ENCODE assay signal across 2 cellular contexts in genomic region chr12:27456618-27457017, GRCh38.
TF ChIP-seq lines count a peak whose summit lies in the region.

No MANE protein-coding gene starts in this region.

TF ChIP-seq in liver, 16 proteins besides CTCF, POLR2A, EP300 and RAD21 (continued from another document):
- peak; percentile 32 to 48 for TF ChIP-seq HNF4A (conservative IDR thresholded peaks at IDR 0.05)
- no peak for TF ChIP-seq FOXA2 (IDR thresholded peaks at IDR 0.05)

TF ChIP-seq in SK-N-SH, 30 proteins besides CTCF, POLR2A, EP300 and RAD21 (continued from another document):
- TF ChIP-seq CHD2 (IDR thresholded peaks at IDR 0.05; ENCODE audit: low read length, partially characterized antibody) (no peak), EZH2phosphoT487 (IDR thresholded peaks at IDR 0.05; ENCODE audit: borderline replicate concordance, low read depth) (no peak), JUND (IDR thresholded peaks at IDR 0.05) (no peak), POLR2AphosphoS5 (IDR thresholded peaks at IDR 0.05; ENCODE audit: low read depth, low read length) (no peak), ZBTB33 (IDR thresholded peaks at IDR 0.05; ENCODE audit: borderline replicate concordance, low read depth) (no peak), ELF1 (IDR thresholded peaks at IDR 0.05) (no peak), TEAD4 (IDR thresholded peaks at IDR 0.05; ENCODE audit: borderline replicate concordance, insufficient read depth) (no peak), SMC3 (IDR thresholded peaks at IDR 0.05; ENCODE audit: low read depth, low read length) (no peak), REST (IDR thresholded peaks at IDR 0.05; ENCODE audit: low read depth, low read length) (no peak), USF2 (IDR thresholded peaks at IDR 0.05; ENCODE audit: borderline replicate concordance, low read depth, low read length) (no peak), SIN3A (IDR thresholded peaks at IDR 0.05; ENCODE audit: borderline replicate concordance, low read depth, low read length) (no peak), MEF2A (IDR thresholded peaks at IDR 0.05; ENCODE audit: borderline replicate concordance, low read depth) (no peak), NFIC (IDR thresholded peaks at IDR 0.05; ENCODE audit: borderline replicate concordance) (no peak), TCF12 (IDR thresholded peaks at IDR 0.05) (no peak)
